ENCODE assay signal across 10 cellular contexts in the genomic region with DNA sequence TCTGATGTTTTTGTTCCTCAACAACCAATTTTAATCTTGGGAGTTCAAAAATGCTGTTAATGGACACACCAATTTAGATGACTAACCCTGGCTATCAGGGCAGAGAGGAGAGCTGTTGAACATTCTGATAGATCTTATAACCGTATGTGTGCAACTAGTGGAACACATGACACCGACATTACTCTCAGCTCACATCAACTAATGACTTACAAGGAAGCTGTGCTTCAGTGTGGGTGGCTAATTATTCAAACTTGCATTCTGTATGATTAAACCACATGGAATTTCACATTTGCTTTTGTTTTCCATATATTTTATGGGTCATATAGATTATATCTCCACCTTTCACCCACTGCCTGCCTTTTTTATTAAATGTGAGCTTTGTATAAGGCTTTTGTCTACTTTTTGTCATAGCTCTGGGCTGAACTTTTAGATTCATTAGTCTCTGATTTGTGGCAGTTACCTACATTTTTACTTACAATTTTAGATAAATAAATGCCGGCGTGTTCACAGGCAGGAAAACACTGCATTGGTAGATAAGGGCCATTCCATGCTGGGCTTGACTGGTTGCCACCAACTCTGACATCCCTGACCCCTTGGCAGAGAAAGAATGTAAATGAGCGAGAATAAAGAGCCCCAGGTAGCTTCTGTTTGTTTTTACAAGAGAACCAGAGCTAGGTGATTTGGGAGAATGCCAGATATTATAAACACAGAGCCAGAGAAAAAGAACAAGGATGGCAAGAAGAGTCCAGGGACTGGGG. TPM values are rescaled to one million over a fixed set of nuclear protein-coding genes. Genes with fewer than 3 reads are reported as not detected.
DNase-seq lines count a peak whose midpoint lies in the region; ATAC-seq, FAIRE-seq and TF ChIP-seq lines count a peak whose summit lies in the region.
"Had no signal": no experiment of that assay in that cellular context is flagged by ENCODE, and none has a peak within 500 bp of the region (broad histone marks: within the 10 kb centered on the region; RNA-seq: fewer than 3 reads in every experiment).

No MANE protein-coding gene starts in this region.

- H3K27ac ChIP-seq in RWPE1 (no peak overlapping the region), keratinocyte (ENCODE audit: control insufficient read depth, insufficient read depth, low read length) (peak overlapping the region; percentile 53), substantia nigra (ENCODE audit: low read depth, low read length, poor library complexity, severe bottlenecking) (no peak overlapping the region), heart right ventricle (no peak overlapping the region)

- H3K36me3 ChIP-seq in keratinocyte (ENCODE audit: control insufficient read depth in 2 of 2, extremely low read depth in 1 of 2, insufficient read depth in 2 of 2, low read length in 2 of 2): no peaks in the 10 kb centered on the region
- H3K36me3 ChIP-seq in heart right ventricle: no peaks in the 10 kb centered on the region
- no peaks in the 10 kb centered on the region for H3K36me3 ChIP-seq in BE2C

- ATAC-seq in heart right ventricle: no peak
- ATAC-seq: GM12878 had no signal

- DNase-seq in AG10803 (ENCODE audit: low read depth): peak; percentile 38
- DNase-seq in M059J (ENCODE audit: low read depth): peak; percentile 58
- peak; percentile 33 for DNase-seq in RWPE1 (ENCODE audit: low spot score)
- DNase-seq in keratinocyte (ENCODE audit: low read depth, low spot score): peak; percentile 64
- DNase-seq in substantia nigra (lab: John Stamatoyannopoulos, UW): no peak
- no peak for DNase-seq in heart right ventricle
- no peak for DNase-seq in H4 (ENCODE audit: low spot score)
- no peak for DNase-seq in BE2C
- DNase-seq: activated CD4-positive, alpha-beta T cell treated with anti-CD3 and anti-CD28 coated beads for 4 hours had no signal

- no peaks in the 10 kb centered on the region for H3K27me3 ChIP-seq in keratinocyte (ENCODE audit: control insufficient read depth, extremely low read depth, insufficient read depth, low read length)
- peaks cover 0 to 4% (median 0%) of the 10 kb centered on the region in 7 donors for H3K27me3 ChIP-seq in heart right ventricle
- no peaks in the 10 kb centered on the region for H3K27me3 ChIP-seq in BE2C

- peak overlapping the region; percentile 18 for H2AFZ ChIP-seq in keratinocyte (ENCODE audit: control insufficient read depth, low read length)

- no peaks in the 10 kb centered on the region for H3K9me1 ChIP-seq in keratinocyte (ENCODE audit: control insufficient read depth, extremely low read depth, insufficient read depth, low read length)

- no peaks in the 10 kb centered on the region for H4K20me1 ChIP-seq in keratinocyte (ENCODE audit: control insufficient read depth, extremely low read depth, insufficient read depth, low read length)

- no peaks in the 10 kb centered on the region for H3K79me2 ChIP-seq in keratinocyte (ENCODE audit: control insufficient read depth, insufficient read depth, low read length)

- H3K4me2 ChIP-seq in keratinocyte (ENCODE audit: control insufficient read depth, extremely low read depth, insufficient read depth, low read depth, low read length): peak overlapping the region; percentile 59

- WGBS in heart right ventricle, 2 donors: 50 to 52% methylated on average over 5 of the region's 5 CpGs

- dilution Hi-C loops in keratinocyte (cut with MboI; ENCODE audit: extremely low pct_ligation_motif_present, low sequenced_read_pairs): no loop called here

- intact Hi-C loops in heart right ventricle (cut with DNase I): no loop called here

- H3K4me3 ChIP-seq in AG10803 (ENCODE audit: low read length) (no peak overlapping the region), keratinocyte (ENCODE audit: control insufficient read depth in 2 of 3, extremely low read depth in 1 of 3, insufficient read depth in 2 of 3, low read depth in 1 of 3, low read length in 3 of 3) (peak overlapping the region in 2 of 3 experiments; percentile 19 to 47), heart right ventricle (no peak overlapping the region), BE2C (ENCODE audit: low read depth, low read length) (no peak overlapping the region)
- H3K4me3 ChIP-seq: GM12878 had no signal

- CTCF ChIA-PET in RWPE1 (lab: Yijun Ruan, JAX): interaction anchor here (0.6 to 0.7 kb wide), 2 partner anchors 207 to 1903 kb away, joined by 3 read pairs; no protein-coding TSS in a partner anchor

- POLR2A ChIA-PET in RWPE1 (lab: Yijun Ruan, JAX; ENCODE audit: low non-redundant PET): no interaction called here

- H3K9me3 ChIP-seq in keratinocyte (ENCODE audit: control insufficient read depth, low read depth, low read length): no peaks in the 10 kb centered on the region
- H3K9me3 ChIP-seq in heart right ventricle: peaks cover 0 to 4% (median 0%) of the 10 kb centered on the region in 11 donors
- no peaks in the 10 kb centered on the region for H3K9me3 ChIP-seq in BE2C

- peaks cover 12% of the 10 kb centered on the region for H3K4me1 ChIP-seq in keratinocyte (ENCODE audit: control insufficient read depth, extremely low read depth, insufficient read depth, low read length)
- no peaks in the 10 kb centered on the region for H3K4me1 ChIP-seq in heart right ventricle
- no peaks in the 10 kb centered on the region for H3K4me1 ChIP-seq in BE2C

- TF ChIP-seq CTCF in AG10803 (conservative IDR thresholded peaks at IDR 0.05; ENCODE audit: low read length): no peak
- TF ChIP-seq CTCF in RWPE1 (conservative IDR thresholded peaks at IDR 0.05; ENCODE audit: low read depth): no peak
- TF ChIP-seq CTCF in keratinocyte (optimal IDR thresholded peaks at IDR 0.05 in 1 of 3, IDR thresholded peaks at IDR 0.05 in 1 of 3, conservative IDR thresholded peaks at IDR 0.05 in 1 of 3; ENCODE audit: extremely low read depth in 1 of 3, insufficient read depth in 2 of 3, low read length in 3 of 3): no peak
- TF ChIP-seq CTCF in heart right ventricle (IDR thresholded peaks at IDR 0.05): no peak
- no peak for TF ChIP-seq CTCF in BE2C (IDR thresholded peaks at IDR 0.05; ENCODE audit: low read depth, low read length)

- FAIRE-seq in keratinocyte (lab: Jason Lieb, UNC): peak; percentile 67

- H3K9ac ChIP-seq in keratinocyte (ENCODE audit: control insufficient read depth, extremely low read depth, insufficient read depth, low read length): peak overlapping the region; percentile 53

RNA-seq across cellular contexts. Expression of a gene that starts 35.6 kb away (rescaled TPM):
- total RNA-seq in M059J (2014; rRNA removed; shearing (Covaris generic)): 6.9 and 11.3 TPM in 2 replicates
- 1.8 to 3.5 TPM (median 2.4 TPM) in 3 replicates for polyA plus RNA-seq in keratinocyte
- polyA plus RNA-seq in keratinocyte (2011; ENCODE audit: low read depth): 0.54 TPM
- polyA plus RNA-seq in keratinocyte (2011; cell fraction: cytosol; rRNA removed): 1.7 and 2.5 TPM in 2 replicates
- polyA plus RNA-seq in keratinocyte (2011; cell fraction: nucleus; rRNA removed): 1.3 and 1.4 TPM in 2 replicates
- 0.49 and 1.4 TPM in 2 replicates for polyA plus RNA-seq in keratinocyte (2012; ENCODE audit: low replicate concordance)
- polyA minus RNA-seq in keratinocyte: 1.9 to 2.7 TPM (median 2.3 TPM) in 3 replicates
- 2.5 TPM for polyA minus RNA-seq in keratinocyte (2011; cell fraction: cytosol; rRNA and poly(A)+ RNA removed)
- 1.4 and 1.5 TPM in 2 replicates for polyA minus RNA-seq in keratinocyte (2011; cell fraction: nucleus; rRNA and poly(A)+ RNA removed)
- total RNA-seq in heart right ventricle: under 1 TPM in 9 of 10 donors, not detected in 1; 0.12 to 0.55 (median 0.15) TPM
- polyA plus RNA-seq in heart right ventricle: under 1 TPM; 0.06 to 0.15 TPM
- 8.6 and 9.8 TPM in 2 replicates for total RNA-seq in H4 (2014; rRNA removed; shearing (Covaris generic))
- not detected for polyA plus RNA-seq in BE2C (2012; ENCODE audit: insufficient read depth, insufficient read length, low read depth)
- total RNA-seq: GM12878 had no signal
- polyA plus RNA-seq: GM12878 had no signal

Comparison
In these comparisons a context has a peak if more than half of its experiments do, and no peak if none do; other contexts are left out.
1. DNase-seq: peak in AG10803 (single experiment), M059J (single experiment), RWPE1 (single experiment) and keratinocyte (single experiment); none in substantia nigra (0 of 49), heart right ventricle (0 of 2), H4 (single experiment) and BE2C (single experiment).
2. H3K4me3 ChIP-seq: peak in keratinocyte (2 of 3); none in AG10803 (single experiment), heart right ventricle (0 of 10) and BE2C (single experiment).